ENCODE assay signal across 9 cellular contexts in the genomic region with DNA sequence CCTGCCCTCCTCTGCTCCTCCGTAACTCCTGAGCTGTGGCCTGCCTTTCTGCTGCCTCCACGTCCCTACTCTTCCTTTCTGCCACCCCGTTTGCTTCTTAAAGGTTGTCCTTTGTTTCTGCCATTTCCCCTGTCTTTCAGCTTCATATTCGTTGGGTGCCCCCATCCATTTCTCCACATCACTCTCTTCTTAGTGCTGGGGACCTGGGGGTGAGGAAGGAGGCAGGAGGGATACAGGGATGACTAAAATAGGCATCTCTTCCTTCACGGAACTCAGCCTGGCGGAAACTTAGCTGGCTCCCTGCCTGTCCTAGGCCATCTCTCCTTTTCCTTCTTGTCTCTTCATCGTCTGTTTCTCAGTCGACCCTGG.
DNase-seq lines count a peak whose midpoint lies in the region; ATAC-seq, FAIRE-seq and TF ChIP-seq lines count a peak whose summit lies in the region.
"Had no signal": no experiment of that assay in that cellular context is flagged by ENCODE, and none has a peak within 500 bp of the region (broad histone marks: within the 10 kb centered on the region; RNA-seq: fewer than 3 reads in every experiment).

No MANE protein-coding gene starts in this region.

- ATAC-seq in lung (ENCODE audit: insufficient read depth, low FRiP score) (no peak), thoracic aorta (ENCODE audit: insufficient number of reproducible peaks, low FRiP score, low read depth) (no peak), HG02763 (IDR thresholded peaks at IDR 0.05; ENCODE audit: unreplicated experiment) (no peak), HG03135 (IDR thresholded peaks at IDR 0.05; ENCODE audit: unreplicated experiment) (no peak)

- no peaks in the 10 kb centered on the region for H3K9me3 ChIP-seq in astrocyte (ENCODE audit: insufficient read depth, low read depth, low read length)
- no peaks in the 10 kb centered on the region for H3K9me3 ChIP-seq in lung (ENCODE audit: control insufficient read depth in 2 of 2, insufficient read depth in 1 of 2, low read length in 1 of 2)
- no peaks in the 10 kb centered on the region for H3K9me3 ChIP-seq in thoracic aorta

- peak overlapping the region; percentile 59 for H3K9ac ChIP-seq in astrocyte (ENCODE audit: low read length)

- H3K4me1 Mint-ChIP-seq in activated T-cell treated with anti-CD3 and anti-CD28 coated beads, Interleukin-2, amount 50 U/mL, for 24 hours (ENCODE audit: low read depth) = peaks cover 20% of the 10 kb centered on the region
- no peaks in the 10 kb centered on the region for H3K4me1 Mint-ChIP-seq in astrocyte (ENCODE audit: low read depth, unreplicated experiment)

- H3K4me1 ChIP-seq in astrocyte (ENCODE audit: insufficient read depth, low read length) (no peaks in the 10 kb centered on the region), lung (ENCODE audit: control insufficient read depth in 2 of 2, insufficient read depth in 2 of 2, low read length in 2 of 2) (peaks cover 0 to 2% of the 10 kb centered on the region in 2 donors), thoracic aorta (ENCODE audit: control insufficient read depth in 1 of 2, low read depth in 2 of 2) (peaks cover 0 to 13% of the 10 kb centered on the region in 2 donors)

- H3K36me3 ChIP-seq in astrocyte (ENCODE audit: insufficient read depth, low read length) (no peaks in the 10 kb centered on the region), lung (ENCODE audit: control insufficient read depth in 2 of 2, insufficient read depth in 2 of 2, low read length in 2 of 2) (no peaks in the 10 kb centered on the region), thoracic aorta (no peaks in the 10 kb centered on the region)

- H3K27ac ChIP-seq in astrocyte (ENCODE audit: low read depth, low read length) = no peak overlapping the region
- no peak overlapping the region for H3K27ac ChIP-seq in lung (ENCODE audit: low read depth in 1 of 2, low read length in 1 of 2)
- no peak overlapping the region for H3K27ac ChIP-seq in thoracic aorta

- H3K79me2 ChIP-seq in astrocyte (ENCODE audit: insufficient read depth, low read length) = no peaks in the 10 kb centered on the region

- WGBS in lung, 2 donors = 27 to 34% methylated on average over 8 of the region's 8 CpGs

- peak overlapping the region; percentile 61 for H3K4me3 Mint-ChIP-seq in activated T-cell treated with anti-CD3 and anti-CD28 coated beads, Interleukin-2, amount 50 U/mL, for 24 hours
- H3K4me3 Mint-ChIP-seq in astrocyte (ENCODE audit: unreplicated experiment) = peak overlapping the region; percentile 79

- H3K36me3 Mint-ChIP-seq in activated T-cell treated with anti-CD3 and anti-CD28 coated beads, Interleukin-2, amount 50 U/mL, for 24 hours (ENCODE audit: low read depth) = no peaks in the 10 kb centered on the region
- no peaks in the 10 kb centered on the region for H3K36me3 Mint-ChIP-seq in astrocyte (ENCODE audit: low read depth, unreplicated experiment)

- H3K9me3 Mint-ChIP-seq in activated T-cell treated with anti-CD3 and anti-CD28 coated beads, Interleukin-2, amount 50 U/mL, for 24 hours = no peaks in the 10 kb centered on the region
- no peaks in the 10 kb centered on the region for H3K9me3 Mint-ChIP-seq in astrocyte (ENCODE audit: unreplicated experiment)

- H4K20me1 ChIP-seq in astrocyte (ENCODE audit: insufficient read depth, low read length) = no peaks in the 10 kb centered on the region

- no peak for FAIRE-seq in astrocyte (lab: Jason Lieb, UNC)
- FAIRE-seq: TTC549 had no signal

- H3K4me2 ChIP-seq in astrocyte (ENCODE audit: low read length) = peak overlapping the region; percentile 86

- peaks cover 68% of the 10 kb centered on the region for H3K27me3 Mint-ChIP-seq in activated T-cell treated with anti-CD3 and anti-CD28 coated beads, Interleukin-2, amount 50 U/mL, for 24 hours
- H3K27me3 Mint-ChIP-seq in astrocyte (ENCODE audit: low read depth, unreplicated experiment) = peaks cover 25% of the 10 kb centered on the region

- H3K27ac Mint-ChIP-seq in activated T-cell treated with anti-CD3 and anti-CD28 coated beads, Interleukin-2, amount 50 U/mL, for 24 hours = no peak overlapping the region
- peak overlapping the region; percentile 67 for H3K27ac Mint-ChIP-seq in astrocyte (ENCODE audit: unreplicated experiment)

- TF ChIP-seq CTCF in astrocyte (IDR thresholded peaks at IDR 0.05; ENCODE audit: insufficient read depth, low read depth, low read length) (peak; percentile 1), lung (IDR thresholded peaks at IDR 0.05; ENCODE audit: control extremely low read depth, extremely low read depth) (no peak), thoracic aorta (IDR thresholded peaks at IDR 0.05) (no peak)

- H2AFZ ChIP-seq in astrocyte (ENCODE audit: low read depth, low read length) = peak overlapping the region; percentile 72

- H3K4me3 ChIP-seq in astrocyte (ENCODE audit: insufficient read depth, low read depth, low read length) (peak overlapping the region; percentile 50), lung (peak overlapping the region; percentile 16), thoracic aorta (peak overlapping the region; percentile 77)

- peaks cover 4% of the 10 kb centered on the region for H3K27me3 ChIP-seq in astrocyte (ENCODE audit: insufficient read depth, low read length)
- H3K27me3 ChIP-seq in lung (ENCODE audit: control insufficient read depth, insufficient read depth) = no peaks in the 10 kb centered on the region
- H3K27me3 ChIP-seq in thoracic aorta (replicated peaks; ENCODE audit: insufficient read depth) = no peaks in the 10 kb centered on the region

- DNase-seq in activated T-cell treated with anti-CD3 and anti-CD28 coated beads, Interleukin-2, amount 50 U/mL, for 24 hours = no peak
- DNase-seq in activated T-cell treated with anti-CD3 and anti-CD28 coated beads for 4 hours = no peak
- DNase-seq in astrocyte (ENCODE audit: low read depth) = no peak
- DNase-seq in lung (ENCODE audit: low spot score) = no peak
- DNase-seq in thoracic aorta (ENCODE audit: low spot score) = no peak
- no peak for DNase-seq in GM19238 (ENCODE audit: insufficient read length, low spot score)

Comparison
In these comparisons a context has a peak if more than half of its experiments do, and no peak if none do; other contexts are left out.
1. H3K4me3 ChIP-seq: peak in every context shown above with its lines; median percentile 77 in thoracic aorta; 50 in astrocyte; 16 in lung.